ENCODE assay signal across 1 cellular context in the genomic region with DNA sequence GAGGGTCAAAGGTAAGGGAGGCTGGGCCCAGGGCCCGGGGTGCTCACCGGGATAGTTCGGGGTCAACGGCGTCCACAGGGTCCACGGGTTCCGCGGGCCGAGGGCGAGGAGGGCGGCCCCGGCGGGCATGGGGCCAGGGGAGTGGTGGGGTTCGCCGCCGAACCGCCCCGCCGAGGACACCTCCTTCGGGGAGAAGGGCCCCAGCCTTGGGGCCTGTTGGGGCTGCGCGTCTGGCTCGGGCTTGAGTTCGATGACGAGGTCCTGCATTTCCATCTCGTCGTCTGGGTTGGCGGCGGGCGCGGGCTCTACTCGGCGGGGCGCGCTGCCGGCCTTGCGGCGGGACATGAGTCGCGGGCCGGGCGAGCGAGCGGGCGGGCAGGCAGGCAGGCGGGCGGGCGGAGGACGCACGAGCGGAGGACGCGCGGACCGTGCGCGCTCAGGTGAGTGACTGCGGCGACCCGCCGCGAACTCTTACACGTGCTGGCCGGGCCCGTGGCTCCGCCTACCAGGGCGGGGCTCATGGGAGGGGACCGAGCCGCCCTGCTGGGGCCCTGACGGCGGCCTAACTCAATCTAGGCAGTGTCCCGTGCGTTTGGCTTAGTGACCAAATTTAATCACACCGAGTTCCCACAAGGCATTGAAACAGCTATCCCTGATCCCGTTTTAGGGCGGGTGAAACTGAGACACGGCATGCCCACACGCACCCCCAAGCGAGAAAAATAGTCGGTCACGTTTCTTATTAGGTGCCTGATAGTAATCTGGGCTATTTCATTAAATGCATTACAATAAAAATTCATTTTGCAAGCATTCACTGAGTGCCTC.
TF ChIP-seq lines count a peak whose summit lies in the region.

TSS of gene ZNF296 (minus strand) at position 450 of the 822 bp plus-strand sequence. CDS start at position 345, 105 bp downstream.

TF ChIP-seq in IMR-90, 13 proteins besides CTCF, POLR2A, EP300 and RAD21 (continued from another document):
- TF ChIP-seq CHD1 (IDR thresholded peaks at IDR 0.05; ENCODE audit: low read depth, low read length), result no peak
